ENCODE assay signal across 5 cellular contexts in the genomic region with DNA sequence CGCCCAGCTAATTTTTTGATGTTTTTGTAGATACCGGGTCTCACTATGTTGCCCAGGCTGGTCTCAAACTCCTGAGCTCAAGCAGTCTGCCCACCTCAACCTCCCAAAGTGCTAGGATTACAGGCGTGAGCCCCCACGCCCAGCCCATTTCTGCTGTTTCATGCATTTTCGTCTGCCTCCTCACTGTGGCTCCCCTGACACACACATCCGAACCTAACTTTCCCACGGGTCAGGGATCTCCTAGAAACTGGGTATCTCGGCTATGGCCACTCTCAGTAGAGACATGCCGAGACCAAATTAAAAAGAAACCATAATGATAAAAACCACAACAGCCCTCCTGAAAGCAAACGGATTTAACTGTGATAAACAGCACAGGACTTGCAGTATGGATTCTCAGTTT. TPM values are rescaled to one million over a fixed set of nuclear protein-coding genes. Genes with fewer than 3 reads are reported as not detected.
"Had no signal": no experiment of that assay in that cellular context is flagged by ENCODE, and none has a peak within 500 bp of the region (broad histone marks: within the 10 kb centered on the region; RNA-seq: fewer than 3 reads in every experiment).

No MANE protein-coding gene starts in this region.

RNA-seq across cellular contexts. Expression of a gene that starts 9.3 kb away (rescaled TPM):
- total RNA-seq: LHCN-M2, MCF 10A, OCI-LY7, PC-3, SK-MEL-5 had no signal

RNA-seq across cellular contexts. Expression of a gene that starts 28.5 kb away (rescaled TPM):
- total RNA-seq: LHCN-M2, MCF 10A, OCI-LY7, PC-3, SK-MEL-5 had no signal

RNA-seq across cellular contexts. Expression of a gene that starts 46.8 kb away (rescaled TPM):
- total RNA-seq: LHCN-M2, MCF 10A, OCI-LY7, SK-MEL-5 had no signal

RNA-seq across cellular contexts. Expression of a gene that starts 47.5 kb away (rescaled TPM):
- total RNA-seq: LHCN-M2, MCF 10A, PC-3 had no signal
